9 cellular contexts compared by ENCODE assay signal in the genomic region with DNA sequence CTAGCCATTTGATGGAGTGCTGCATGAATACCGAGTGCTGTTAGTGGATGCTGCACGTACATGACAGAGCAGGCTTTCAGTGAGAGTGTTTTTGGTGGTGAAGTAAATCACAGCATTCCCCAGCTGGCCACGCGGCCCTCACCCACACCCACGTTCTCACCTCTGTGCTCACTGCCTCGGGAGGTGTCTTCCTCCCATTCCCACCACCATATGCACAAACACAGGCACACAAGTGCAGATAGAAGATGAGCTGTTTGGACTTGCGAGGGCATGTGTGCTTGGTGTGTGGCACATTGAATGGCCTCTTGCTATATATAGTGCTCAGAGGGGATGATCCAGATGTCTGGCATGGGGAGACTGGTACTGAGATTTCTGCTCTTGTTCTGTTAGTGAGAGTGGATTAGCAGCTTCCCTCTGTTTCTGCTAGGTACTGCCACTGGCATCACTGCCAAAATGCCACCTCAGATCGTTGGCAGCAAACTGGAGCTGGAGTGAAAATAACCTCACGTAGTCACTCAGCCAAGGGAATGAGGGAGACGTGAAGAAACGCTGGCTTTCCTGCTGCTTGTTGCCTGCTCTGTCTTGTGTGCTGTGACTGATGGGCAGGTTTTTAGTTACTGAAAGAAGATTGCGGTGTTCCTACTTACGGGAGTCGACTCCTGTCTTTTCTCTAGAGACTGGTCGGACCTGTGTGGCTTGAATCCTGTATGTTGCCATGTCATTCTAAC. TPM values are rescaled to one million over a fixed set of nuclear protein-coding genes. Genes with fewer than 3 reads are reported as not detected.
DNase-seq lines count a peak whose midpoint lies in the region; ATAC-seq and TF ChIP-seq lines count a peak whose summit lies in the region.
"Had no signal": no experiment of that assay in that cellular context is flagged by ENCODE, and none has a peak within 500 bp of the region (broad histone marks: within the 10 kb centered on the region; RNA-seq: fewer than 3 reads in every experiment).

No MANE protein-coding gene starts in this region.

- no peak overlapping the region for H2BK5ac ChIP-seq in H9 (ENCODE audit: insufficient read length, low read length)

- no peak for ATAC-seq in activated T-cell treated with anti-CD3 and anti-CD28 coated beads, Interleukin-2, amount 50 U/mL, for 72 hours (replicated peaks in 1 of 2)
- peak; percentile 86 for ATAC-seq in Right ventricle myocardium inferior
- no peak for ATAC-seq in GM19351 (IDR thresholded peaks at IDR 0.05; ENCODE audit: unreplicated experiment)
- ATAC-seq in HG02610 (IDR thresholded peaks at IDR 0.05; ENCODE audit: unreplicated experiment), result no peak

- H3K27me3 Mint-ChIP-seq in H9 (ENCODE audit: low read depth) (no peaks in the 10 kb centered on the region), progenitor cell of endocrine pancreas (no peaks in the 10 kb centered on the region)
- no peaks in the 10 kb centered on the region for H3K27me3 Mint-ChIP-seq in activated T-cell treated with anti-CD3 and anti-CD28 coated beads, Interleukin-2, amount 50 U/mL, for 72 hours (ENCODE audit: low read depth)

- H3K27ac Mint-ChIP-seq in H9 (peak overlapping the region; percentile 78 to 93 (median 91); a peak in 6 of 7 replicates), progenitor cell of endocrine pancreas (peak overlapping the region; percentile 90)
- peak overlapping the region; percentile 82 for H3K27ac Mint-ChIP-seq in activated T-cell treated with anti-CD3 and anti-CD28 coated beads, Interleukin-2, amount 50 U/mL, for 72 hours

- H3K9me3 Mint-ChIP-seq in H9, result no peaks in the 10 kb centered on the region
- H3K9me3 Mint-ChIP-seq in activated T-cell treated with anti-CD3 and anti-CD28 coated beads, Interleukin-2, amount 50 U/mL, for 72 hours, result no peaks in the 10 kb centered on the region
- H3K9me3 Mint-ChIP-seq in progenitor cell of endocrine pancreas (ENCODE audit: low read depth), result no peaks in the 10 kb centered on the region

- no peaks in the 10 kb centered on the region for H3K23me2 ChIP-seq in H9 (ENCODE audit: insufficient read length, low read depth, low read length, poor library complexity, severe bottlenecking)

- no peak overlapping the region for H3K4ac ChIP-seq in H9 (ENCODE audit: low read depth, low read length)

- H3K4me2 ChIP-seq in H9 (ENCODE audit: insufficient read depth, insufficient read length, low read length), result peak overlapping the region; percentile 2

- no peak overlapping the region for H4K8ac ChIP-seq in H9 (replicated peaks; ENCODE audit: insufficient read length, low read depth, low read length)

- no peak for DNase-seq in H9
- DNase-seq in activated T-cell treated with anti-CD3 and anti-CD28 coated beads, Interleukin-2, amount 50 U/mL, for 72 hours, result no peak
- no peak for DNase-seq in Right ventricle myocardium inferior (ENCODE audit: missing footprints)
- DNase-seq in progenitor cell of endocrine pancreas (ENCODE audit: low spot score, unreplicated experiment), result no peak
- DNase-seq in SK-N-DZ (ENCODE audit: low spot score), result no peak
- no peak for DNase-seq in NCI-H146 (lab: John Stamatoyannopoulos, UW)
- DNase-seq: activated CD4-positive, alpha-beta T cell treated with anti-CD3 and anti-CD28 coated beads, Interleukin-2, amount 50 U/mL, for 4 hours had no signal

- H3K27me3 ChIP-seq in H9 (ENCODE audit: insufficient read depth, low read length), result no peaks in the 10 kb centered on the region

- H2BK12ac ChIP-seq in H9 (ENCODE audit: insufficient read length, low read depth, low read length), result no peak overlapping the region

- no peak overlapping the region for H2BK120ac ChIP-seq in H9 (ENCODE audit: low read depth, low read length, poor library complexity, severe bottlenecking)

- H3K36me3 Mint-ChIP-seq in H9 (ENCODE audit: insufficient read depth in 1 of 3, low read depth in 3 of 3), result peaks cover 23 to 45% (median 44%) of the 10 kb centered on the region in 3 experiments
- H3K36me3 Mint-ChIP-seq in activated T-cell treated with anti-CD3 and anti-CD28 coated beads, Interleukin-2, amount 50 U/mL, for 72 hours (ENCODE audit: insufficient read depth in 2 of 2), result peaks cover 4 to 15% of the 10 kb centered on the region in 2 donors
- H3K36me3 Mint-ChIP-seq in progenitor cell of endocrine pancreas (ENCODE audit: insufficient read depth), result peaks cover 9% of the 10 kb centered on the region

- no peak overlapping the region for H4K5ac ChIP-seq in H9 (ENCODE audit: insufficient read length, low read depth, low read length)

- no peak overlapping the region for H3K14ac ChIP-seq in H9 (ENCODE audit: insufficient read depth, low read length)

- H3K18ac ChIP-seq in H9 (ENCODE audit: insufficient read length, low read depth, low read length), result no peak overlapping the region

- TF ChIP-seq CTCF in H9 (conservative IDR thresholded peaks at IDR 0.05) (no peak), progenitor cell of endocrine pancreas (IDR thresholded peaks at IDR 0.05; ENCODE audit: unreplicated experiment) (no peak)

- no CpG with 5 or more reads among the region's 15 CpGs for WGBS in H9 (ENCODE audit: extremely low coverage, insufficient read length, low lambda C conversion rate)

- H3K79me2 ChIP-seq in H9 (ENCODE audit: insufficient read depth, low read length), result peaks cover 91% of the 10 kb centered on the region

- no peak overlapping the region for H2AFZ ChIP-seq in H9 (ENCODE audit: low read length)

- H4K20me1 ChIP-seq in H9 (ENCODE audit: control insufficient read depth, insufficient read depth, insufficient read length), result peaks cover 3% of the 10 kb centered on the region

- H2BK15ac ChIP-seq in H9 (ENCODE audit: low read depth, low read length), result no peak overlapping the region

- no peaks in the 10 kb centered on the region for H3K9me3 ChIP-seq in H9 (ENCODE audit: control insufficient read depth, low read depth, low read length)

- no peak overlapping the region for H4K91ac ChIP-seq in H9 (ENCODE audit: insufficient read length, low read depth, low read length)

- H3K9ac ChIP-seq in H9 (ENCODE audit: extremely low read depth, insufficient read length, low read length), result no peak overlapping the region

- no peak overlapping the region for H2AK5ac ChIP-seq in H9 (ENCODE audit: insufficient read length, low read length)

- H3K4me1 Mint-ChIP-seq in H9 (peaks cover 61 to 64% of the 10 kb centered on the region in 2 experiments), progenitor cell of endocrine pancreas (ENCODE audit: low read depth) (peaks cover 43% of the 10 kb centered on the region)
- peaks cover 84% of the 10 kb centered on the region for H3K4me1 Mint-ChIP-seq in activated T-cell treated with anti-CD3 and anti-CD28 coated beads, Interleukin-2, amount 50 U/mL, for 72 hours (ENCODE audit: low read depth)

- H3K79me1 ChIP-seq in H9 (ENCODE audit: insufficient read depth, low read depth, low read length, poor library complexity, severe bottlenecking), result no peaks in the 10 kb centered on the region

- no peak overlapping the region for H2BK20ac ChIP-seq in H9 (ENCODE audit: low read depth, low read length, poor library complexity, severe bottlenecking)

- no peak overlapping the region for H3K27ac ChIP-seq in H9 (ENCODE audit: insufficient read length, low read depth, low read length)

- peaks cover 12% of the 10 kb centered on the region for H3K4me1 ChIP-seq in H9 (ENCODE audit: insufficient read depth, low read length)

- intact Hi-C loops in Right ventricle myocardium inferior (cut with DNase I), result loop anchor here (5.0 kb wide), 1 partner anchor 41 kb away; no protein-coding TSS in a partner anchor

- H3K56ac ChIP-seq in H9 (ENCODE audit: insufficient read length, low read depth, low read length), result no peak overlapping the region

- no peak overlapping the region for H3K23ac ChIP-seq in H9 (ENCODE audit: insufficient read length, low read depth, low read length)

- no peak overlapping the region for H3T11ph ChIP-seq in H9 (ENCODE audit: low read length)

- H3K4me3 Mint-ChIP-seq in H9, result no peak overlapping the region; a peak in 1 of 5 replicates
- H3K4me3 Mint-ChIP-seq in activated T-cell treated with anti-CD3 and anti-CD28 coated beads, Interleukin-2, amount 50 U/mL, for 72 hours, result no peak overlapping the region
- no peak overlapping the region for H3K4me3 Mint-ChIP-seq in progenitor cell of endocrine pancreas (ENCODE audit: low read depth)

RNA-seq across cellular contexts. Expression of a gene that starts 19.1 kb away (rescaled TPM):
- total RNA-seq in H9 (2021) (215 and 216 TPM in 2 replicates), Right ventricle myocardium inferior (195 TPM), progenitor cell of endocrine pancreas (117 and 119 TPM in 2 replicates)
- 100 to 1,000 TPM; 103 to 116 TPM for total RNA-seq in activated T-cell treated with anti-CD3 and anti-CD28 coated beads, Interleukin-2, amount 50 U/mL, for 72 hours
- polyA plus RNA-seq in SK-N-DZ (2014; cell fraction: cytosol; rRNA removed), result 99.3 and 113 TPM in 2 replicates
- polyA plus RNA-seq in SK-N-DZ (2014; cell fraction: nucleus; rRNA removed), result 67.3 and 70.3 TPM in 2 replicates
